Comparison of ENCODE assay signal across 22 cellular contexts in genomic region chr1:68675336-68675735, GRCh38.
"Had no signal": no experiment of that assay in that cellular context is flagged by ENCODE, and none has a peak within 500 bp of the region (broad histone marks: within the 10 kb centered on the region; RNA-seq: fewer than 3 reads in every experiment).

No MANE protein-coding gene starts in this region.

- H3K27ac Mint-ChIP-seq: activated CD4-positive, alpha-beta T cell treated with anti-CD3 and anti-CD28 coated beads, Interleukin-2, amount 10 ng/mL, durations not matched to agents 7 days and 5 days; activated naive CD4-positive, alpha-beta T cell treated with anti-CD3 and anti-CD28 coated beads, Interleukin-2, amount 50 U/mL, for 24 hours; activated T-cell treated with anti-CD3 and anti-CD28 coated beads, Interleukin-2, amount 50 U/mL, for 72 hours; effector memory CD8-positive, alpha-beta T cell; nephron progenitor cell; stimulated activated naive CD8-positive, alpha-beta T cell treated with anti-CD3 and anti-CD28 coated beads, Interleukin-15, Interleukin-2, amounts not matched to agents 100 ng/mL and 50 ng/mL, for 24 hours; T-cell had no signal

- H3K27me3 Mint-ChIP-seq: activated CD4-positive, alpha-beta T cell treated with anti-CD3 and anti-CD28 coated beads, Interleukin-2, amount 10 ng/mL, durations not matched to agents 7 days and 5 days; activated naive CD4-positive, alpha-beta T cell treated with anti-CD3 and anti-CD28 coated beads, Interleukin-2, amount 50 U/mL, for 24 hours; effector memory CD8-positive, alpha-beta T cell; stimulated activated naive CD8-positive, alpha-beta T cell treated with anti-CD3 and anti-CD28 coated beads, Interleukin-15, Interleukin-2, amounts not matched to agents 100 ng/mL and 50 ng/mL, for 24 hours; T-cell had no signal

- H3K27me3 ChIP-seq: adrenal gland, left lung, right atrium auricular region, tibial nerve, uterus had no signal

- H3K4me3 ChIP-seq: adrenal gland, left lung, right atrium auricular region, skin epidermis, tibial nerve, uterus had no signal

- H3K27ac ChIP-seq: adrenal gland, left lung, right atrium auricular region, skin epidermis, tibial nerve, uterus had no signal

- H3K4me3 Mint-ChIP-seq: activated CD4-positive, alpha-beta T cell treated with anti-CD3 and anti-CD28 coated beads, Interleukin-2, amount 10 ng/mL, durations not matched to agents 7 days and 5 days; activated naive CD4-positive, alpha-beta T cell treated with anti-CD3 and anti-CD28 coated beads, Interleukin-2, amount 50 U/mL, for 24 hours; activated T-cell treated with anti-CD3 and anti-CD28 coated beads, Interleukin-2, amount 50 U/mL, for 72 hours; effector memory CD8-positive, alpha-beta T cell; nephron progenitor cell; stimulated activated naive CD8-positive, alpha-beta T cell treated with anti-CD3 and anti-CD28 coated beads, Interleukin-15, Interleukin-2, amounts not matched to agents 100 ng/mL and 50 ng/mL, for 24 hours; T-cell had no signal

- H3K36me3 ChIP-seq: adrenal gland, left lung, right atrium auricular region, tibial nerve, uterus had no signal

- DNase-seq: activated CD4-positive, alpha-beta T cell treated with anti-CD3 and anti-CD28 coated beads, Interleukin-2, amount 10 ng/mL, durations not matched to agents 7 days and 5 days; activated CD4-positive, CD25-positive, alpha-beta regulatory T cell; activated CD8-positive, alpha-beta memory T cell treated with anti-CD3 and anti-CD28 coated beads, Interleukin-2, amount 50 U/mL, for 48 hours; activated gamma-delta T cell; activated T-cell treated with anti-CD3 and anti-CD28 coated beads, Interleukin-2, amount 50 U/mL, for 72 hours; adrenal gland; caudate nucleus; effector memory CD8-positive, alpha-beta T cell; hypothalamus; left lung; nephron progenitor cell; nucleus accumbens; posterior cingulate gyrus; T-cell; uterus had no signal

- FAIRE-seq: frontal cortex, keratinocyte had no signal

- H3K9me3 Mint-ChIP-seq: nephron progenitor cell had no signal

- ATAC-seq: activated T-cell treated with anti-CD3 and anti-CD28 coated beads, Interleukin-2, amount 50 U/mL, for 72 hours; effector memory CD8-positive, alpha-beta T cell; left lung; T-cell had no signal

- H3K4me1 Mint-ChIP-seq: activated CD4-positive, alpha-beta T cell treated with anti-CD3 and anti-CD28 coated beads, Interleukin-2, amount 10 ng/mL, durations not matched to agents 7 days and 5 days; activated naive CD4-positive, alpha-beta T cell treated with anti-CD3 and anti-CD28 coated beads, Interleukin-2, amount 50 U/mL, for 24 hours; nephron progenitor cell; T-cell had no signal

- H3K36me3 Mint-ChIP-seq: activated naive CD4-positive, alpha-beta T cell treated with anti-CD3 and anti-CD28 coated beads, Interleukin-2, amount 50 U/mL, for 24 hours; T-cell had no signal
